ENCODE assay signal across 8 cellular contexts in the genomic region with DNA sequence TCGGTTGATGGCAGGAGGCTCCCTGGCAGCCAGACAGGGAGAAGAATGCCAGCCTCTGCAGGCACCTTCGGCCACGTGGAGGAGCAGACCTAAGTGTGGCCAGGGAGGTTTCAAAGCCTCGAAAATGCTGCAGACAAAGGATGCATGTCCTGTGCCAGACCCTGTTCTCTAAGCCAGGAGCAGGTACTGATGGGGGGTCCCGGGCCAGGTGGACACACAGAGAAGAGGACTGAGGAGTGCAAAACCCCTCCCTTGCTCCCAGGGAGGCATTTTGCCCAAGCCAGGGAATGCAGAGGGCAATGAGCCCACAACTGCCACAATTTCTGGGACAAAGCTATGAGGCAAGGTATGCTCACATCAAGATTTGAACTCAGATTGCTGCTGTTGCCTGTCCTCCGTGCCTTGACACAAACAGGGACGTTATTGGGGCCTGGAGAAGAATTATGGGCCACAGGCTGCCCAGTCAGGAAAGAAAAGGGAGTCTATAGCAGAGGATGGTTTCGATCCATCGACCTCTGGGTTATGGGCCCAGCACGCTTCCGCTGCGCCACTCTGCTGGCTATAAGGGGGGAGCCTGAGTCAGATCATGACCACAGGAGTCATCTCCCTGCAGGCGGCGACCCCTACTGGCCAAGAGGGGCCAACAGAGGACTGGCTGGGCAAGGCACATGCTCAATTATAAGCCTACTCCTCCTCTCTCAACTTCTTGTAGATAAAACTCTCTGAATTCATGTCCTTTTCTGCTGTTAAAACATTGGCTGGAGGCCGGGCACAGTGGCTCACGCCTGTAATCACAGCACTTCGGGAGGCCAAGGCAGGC. TPM values are rescaled to one million over a fixed set of nuclear protein-coding genes. Genes with fewer than 3 reads are reported as not detected.
DNase-seq lines count a peak whose midpoint lies in the region; ATAC-seq and TF ChIP-seq lines count a peak whose summit lies in the region.

No MANE protein-coding gene starts in this region.

- TF ChIP-seq CTCF in GM06990 (IDR thresholded peaks at IDR 0.05; ENCODE audit: insufficient read depth, low read length, poor library complexity, severe bottlenecking) (peak; percentile 99), right atrium auricular region (IDR thresholded peaks at IDR 0.05) (peak; percentile 85 to 91)

- H3K4me3 ChIP-seq in GM06990 (replicated peaks; ENCODE audit: low read depth, low read length) = no peak overlapping the region
- no peak overlapping the region for H3K4me3 ChIP-seq in right atrium auricular region

- DNase-seq in GM06990 (ENCODE audit: extremely low read depth, insufficient read length) (peak; percentile 90), NCI-H187 treated with DMSO at 0.1 percent for 48 hours (lab: John Stamatoyannopoulos, UW) (peak; percentile 32), T-helper 2 cell (peak; percentile 57 to 90 (median 77)), amygdala (lab: John Stamatoyannopoulos, UW) (peak; percentile 36 to 94 (median 82)), right atrium auricular region (ENCODE audit: low spot score) (peak; percentile 96), putamen (ENCODE audit: low spot score) (peak; percentile 85)

- peak overlapping the region; percentile 43 to 51 for H3K27ac ChIP-seq in right atrium auricular region

- no peaks in the 10 kb centered on the region for H3K36me3 ChIP-seq in GM06990 (ENCODE audit: control insufficient read depth, insufficient read depth, low read length)
- no peaks in the 10 kb centered on the region for H3K36me3 ChIP-seq in right atrium auricular region

- ATAC-seq in HG02678 (IDR thresholded peaks at IDR 0.05; ENCODE audit: unreplicated experiment) = peak; percentile 53
- ATAC-seq in HG03025 (IDR thresholded peaks at IDR 0.05; ENCODE audit: low FRiP score, unreplicated experiment) = no peak

- H3K4me1 ChIP-seq in right atrium auricular region = peaks cover 0 to 22% of the 10 kb centered on the region in 2 donors

- H3K27me3 ChIP-seq in GM06990 (replicated peaks; ENCODE audit: control insufficient read depth, insufficient read depth, low read length) = no peaks in the 10 kb centered on the region
- H3K27me3 ChIP-seq in right atrium auricular region = no peaks in the 10 kb centered on the region

- no peaks in the 10 kb centered on the region for H3K9me3 ChIP-seq in right atrium auricular region

RNA-seq across cellular contexts. Expression of a gene that starts 25.1 kb away (rescaled TPM):
- 10 to 100 TPM; 27.8 to 40.3 TPM for total RNA-seq in right atrium auricular region

RNA-seq across cellular contexts. Expression of a gene that starts 35.9 kb away (rescaled TPM):
- 10 to 100 TPM; 51.4 to 54.8 TPM for total RNA-seq in right atrium auricular region

RNA-seq across cellular contexts. Expression of a gene that starts 43.9 kb away (rescaled TPM):
- total RNA-seq in right atrium auricular region = 10 to 100 TPM; 14.9 to 34.9 TPM

Comparison
In these comparisons a context has a peak if more than half of its experiments do, and no peak if none do; other contexts are left out.
1. DNase-seq: peak in every context shown above with its lines; median percentile 96 in right atrium auricular region; 90 in GM06990; 85 in putamen; 82 in amygdala; 77 in T-helper 2 cell; 32 in NCI-H187 treated with DMSO at 0.1 percent for 48 hours.